ENCODE assay signal across 1 cellular context in the genomic region with DNA sequence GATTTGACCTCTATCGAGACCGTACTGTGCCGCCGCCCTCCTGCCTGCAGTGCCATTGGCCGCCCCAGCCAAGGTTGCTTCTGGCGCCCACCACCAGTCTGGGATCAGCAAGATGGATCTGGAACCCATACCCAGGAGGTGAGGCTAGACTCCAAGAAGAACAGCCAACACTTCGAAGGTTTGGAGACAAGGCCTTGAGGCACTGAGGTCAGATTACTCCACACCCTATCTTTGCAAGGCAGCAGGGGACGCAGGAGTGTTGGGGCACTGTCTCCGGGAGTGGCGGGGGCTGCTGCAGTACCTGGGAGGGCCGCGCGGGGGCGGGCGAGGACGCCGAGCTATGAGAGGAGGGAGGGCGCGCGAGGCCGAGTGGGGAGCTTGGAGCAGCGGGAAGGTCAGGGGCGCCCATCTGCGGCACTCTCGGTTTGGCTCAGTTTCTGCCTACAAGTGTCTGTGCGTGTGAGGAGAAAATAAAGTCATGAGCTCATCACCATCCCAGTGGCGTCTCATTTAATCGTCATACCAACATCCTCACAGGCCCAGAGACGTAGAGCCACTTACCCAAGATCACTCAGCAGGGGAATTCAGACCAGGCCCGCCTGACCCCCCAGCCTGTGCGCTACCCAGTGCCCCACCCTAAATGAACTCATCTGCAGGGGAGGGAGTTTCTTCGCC.
TF ChIP-seq lines count a peak whose summit lies in the region.

No MANE protein-coding gene starts in this region.

TF ChIP-seq in WTC11, 78 proteins besides CTCF, POLR2A, EP300 and RAD21 (continued from another document):
- TF ChIP-seq, protein P1, sequence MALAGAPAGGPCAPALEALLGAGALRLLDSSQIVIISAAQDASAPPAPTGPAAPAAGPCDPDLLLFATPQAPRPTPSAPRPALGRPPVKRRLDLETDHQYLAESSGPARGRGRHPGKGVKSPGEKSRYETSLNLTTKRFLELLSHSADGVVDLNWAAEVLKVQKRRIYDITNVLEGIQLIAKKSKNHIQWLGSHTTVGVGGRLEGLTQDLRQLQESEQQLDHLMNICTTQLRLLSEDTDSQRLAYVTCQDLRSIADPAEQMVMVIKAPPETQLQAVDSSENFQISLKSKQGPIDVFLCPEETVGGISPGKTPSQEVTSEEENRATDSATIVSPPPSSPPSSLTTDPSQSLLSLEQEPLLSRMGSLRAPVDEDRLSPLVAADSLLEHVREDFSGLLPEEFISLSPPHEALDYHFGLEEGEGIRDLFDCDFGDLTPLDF (CRISPR knock-in tag; IDR thresholded peaks at IDR 0.05) = no peak
- TF ChIP-seq ATF1 (CRISPR knock-in tag; IDR thresholded peaks at IDR 0.05) = no peak
- no peak for TF ChIP-seq SMAD4 (CRISPR knock-in tag; IDR thresholded peaks at IDR 0.05)
- TF ChIP-seq, protein P2, sequence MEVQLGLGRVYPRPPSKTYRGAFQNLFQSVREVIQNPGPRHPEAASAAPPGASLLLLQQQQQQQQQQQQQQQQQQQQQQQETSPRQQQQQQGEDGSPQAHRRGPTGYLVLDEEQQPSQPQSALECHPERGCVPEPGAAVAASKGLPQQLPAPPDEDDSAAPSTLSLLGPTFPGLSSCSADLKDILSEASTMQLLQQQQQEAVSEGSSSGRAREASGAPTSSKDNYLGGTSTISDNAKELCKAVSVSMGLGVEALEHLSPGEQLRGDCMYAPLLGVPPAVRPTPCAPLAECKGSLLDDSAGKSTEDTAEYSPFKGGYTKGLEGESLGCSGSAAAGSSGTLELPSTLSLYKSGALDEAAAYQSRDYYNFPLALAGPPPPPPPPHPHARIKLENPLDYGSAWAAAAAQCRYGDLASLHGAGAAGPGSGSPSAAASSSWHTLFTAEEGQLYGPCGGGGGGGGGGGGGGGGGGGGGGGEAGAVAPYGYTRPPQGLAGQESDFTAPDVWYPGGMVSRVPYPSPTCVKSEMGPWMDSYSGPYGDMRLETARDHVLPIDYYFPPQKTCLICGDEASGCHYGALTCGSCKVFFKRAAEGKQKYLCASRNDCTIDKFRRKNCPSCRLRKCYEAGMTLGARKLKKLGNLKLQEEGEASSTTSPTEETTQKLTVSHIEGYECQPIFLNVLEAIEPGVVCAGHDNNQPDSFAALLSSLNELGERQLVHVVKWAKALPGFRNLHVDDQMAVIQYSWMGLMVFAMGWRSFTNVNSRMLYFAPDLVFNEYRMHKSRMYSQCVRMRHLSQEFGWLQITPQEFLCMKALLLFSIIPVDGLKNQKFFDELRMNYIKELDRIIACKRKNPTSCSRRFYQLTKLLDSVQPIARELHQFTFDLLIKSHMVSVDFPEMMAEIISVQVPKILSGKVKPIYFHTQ (CRISPR knock-in tag; IDR thresholded peaks at IDR 0.05) = no peak
